15 cellular contexts compared by ENCODE assay signal in the genomic region with DNA sequence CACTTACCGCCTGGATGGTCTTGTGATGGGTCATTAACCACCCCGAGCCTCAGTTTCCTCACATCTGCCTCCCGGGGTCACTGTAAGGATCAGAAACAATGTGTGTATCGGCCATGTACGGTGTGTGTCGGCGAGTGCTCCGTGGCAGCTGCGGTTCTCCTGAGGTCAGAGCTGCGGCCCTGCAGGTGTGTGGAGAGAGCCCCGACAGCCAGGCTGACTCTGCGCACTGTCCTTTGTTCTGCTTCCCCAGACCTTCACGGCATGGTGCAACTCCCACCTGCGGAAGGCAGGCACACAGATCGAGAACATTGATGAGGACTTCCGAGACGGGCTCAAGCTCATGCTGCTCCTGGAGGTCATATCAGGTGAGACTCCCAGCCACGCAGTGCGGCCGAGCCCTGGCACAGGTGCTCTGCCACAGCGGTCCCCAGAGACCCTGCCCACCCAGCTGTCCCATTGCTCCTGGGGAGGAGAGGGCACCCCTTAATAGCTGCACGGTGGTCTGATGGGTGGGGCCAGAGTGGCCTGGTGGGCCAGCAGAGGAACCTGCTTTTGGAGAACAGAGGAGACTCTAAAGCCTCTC. TPM values are rescaled to one million over a fixed set of nuclear protein-coding genes. Genes with fewer than 3 reads are reported as not detected.
DNase-seq lines count a peak whose midpoint lies in the region; ATAC-seq and TF ChIP-seq lines count a peak whose summit lies in the region.
"Had no signal": no experiment of that assay in that cellular context is flagged by ENCODE, and none has a peak within 500 bp of the region (broad histone marks: within the 10 kb centered on the region; RNA-seq: fewer than 3 reads in every experiment).

No MANE protein-coding gene starts in this region.

- no peak for ATAC-seq in effector memory CD8-positive, alpha-beta T cell (replicated peaks)
- no peak for ATAC-seq in GM18868 (IDR thresholded peaks at IDR 0.05; ENCODE audit: unreplicated experiment)
- ATAC-seq: activated T-cell treated with anti-CD3 and anti-CD28 coated beads, Interleukin-2, amount 50 U/mL, for 72 hours; naive thymus-derived CD8-positive, alpha-beta T cell had no signal

- TF ChIP-seq EP300 in tibial nerve (IDR thresholded peaks at IDR 0.05), result no peak

- H3K27me3 ChIP-seq in dorsolateral prefrontal cortex (no peaks in the 10 kb centered on the region), muscle layer of duodenum (ENCODE audit: low read depth, low read length) (no peaks in the 10 kb centered on the region), tibial nerve (no peaks in the 10 kb centered on the region), WERI-Rb-1 (ENCODE audit: insufficient read depth, low read depth, severe bottlenecking) (no peaks in the 10 kb centered on the region)

- no peak for TF ChIP-seq POLR2A in tibial nerve (IDR thresholded peaks at IDR 0.05)

- 82 to 88% methylated on average over 19 to 20 of the region's 22 CpGs for WGBS in tibial nerve, 2 donors

- H3K27ac Mint-ChIP-seq in activated CD4-positive, alpha-beta T cell treated with anti-CD3 and anti-CD28 coated beads, Interleukin-2, amount 10 ng/mL, durations not matched to agents 7 days and 5 days, result peak overlapping the region; percentile 13
- H3K27ac Mint-ChIP-seq in effector memory CD8-positive, alpha-beta T cell, result peak overlapping the region in 1 of 2 donors; percentile 92
- H3K27ac Mint-ChIP-seq: naive thymus-derived CD8-positive, alpha-beta T cell had no signal

- H3K4me1 Mint-ChIP-seq in activated CD4-positive, alpha-beta T cell treated with anti-CD3 and anti-CD28 coated beads, Interleukin-2, amount 10 ng/mL, durations not matched to agents 7 days and 5 days, result peaks cover 25% of the 10 kb centered on the region
- H3K4me1 Mint-ChIP-seq in effector memory CD8-positive, alpha-beta T cell (ENCODE audit: low read depth in 2 of 2), result peaks cover 43 to 44% of the 10 kb centered on the region in 2 donors

- no peak for TF ChIP-seq CTCF in dorsolateral prefrontal cortex (IDR thresholded peaks at IDR 0.05 in 54 of 56, conservative IDR thresholded peaks at IDR 0.05 in 2 of 56; ENCODE audit: low read depth in 1 of 56, partially characterized antibody in 56 of 56)
- no peak for TF ChIP-seq CTCF in tibial nerve (IDR thresholded peaks at IDR 0.05)
- no peak for TF ChIP-seq CTCF in WERI-Rb-1 (IDR thresholded peaks at IDR 0.05; ENCODE audit: low read depth, low read length)

- H3K36me3 ChIP-seq in muscle layer of duodenum (ENCODE audit: control insufficient read depth in 1 of 2, insufficient read depth in 2 of 2, low read length in 2 of 2), result peaks cover 39 to 58% of the 10 kb centered on the region in 2 donors
- peaks cover 0 to 53% (median 13%) of the 10 kb centered on the region in 3 donors for H3K36me3 ChIP-seq in tibial nerve
- peaks cover 94% of the 10 kb centered on the region for H3K36me3 ChIP-seq in WERI-Rb-1

- no peak overlapping the region for H3K4me3 Mint-ChIP-seq in activated CD4-positive, alpha-beta T cell treated with anti-CD3 and anti-CD28 coated beads, Interleukin-2, amount 10 ng/mL, durations not matched to agents 7 days and 5 days
- H3K4me3 Mint-ChIP-seq in effector memory CD8-positive, alpha-beta T cell, result no peak overlapping the region
- H3K4me3 Mint-ChIP-seq: activated T-cell treated with anti-CD3 and anti-CD28 coated beads, Interleukin-2, amount 50 U/mL, for 72 hours; brain; naive thymus-derived CD8-positive, alpha-beta T cell had no signal

- intact Hi-C loops in dorsolateral prefrontal cortex (cut with DNase I), result no loop called here

- peaks cover 16% of the 10 kb centered on the region for H3K36me3 Mint-ChIP-seq in activated CD4-positive, alpha-beta T cell treated with anti-CD3 and anti-CD28 coated beads, Interleukin-2, amount 10 ng/mL, durations not matched to agents 7 days and 5 days (ENCODE audit: low read depth)
- peaks cover 41% of the 10 kb centered on the region for H3K36me3 Mint-ChIP-seq in effector memory CD8-positive, alpha-beta T cell (ENCODE audit: insufficient read depth)

- DNase-seq in activated CD4-positive, alpha-beta T cell treated with anti-CD3 and anti-CD28 coated beads, Interleukin-2, amount 10 ng/mL, durations not matched to agents 7 days and 5 days, result no peak
- no peak for DNase-seq in activated CD4-positive, alpha-beta T cell treated with anti-CD3 and anti-CD28 coated beads, Interleukin-2, amount 50 U/mL, for 48 hours
- DNase-seq in dorsolateral prefrontal cortex (no peak), tibial nerve (ENCODE audit: low spot score in 2 of 2) (no peak), WERI-Rb-1 (no peak)
- no peak for DNase-seq in effector memory CD8-positive, alpha-beta T cell
- DNase-seq: activated T-cell treated with anti-CD3 and anti-CD28 coated beads, Interleukin-2, amount 50 U/mL, for 72 hours; DMS 273 treated with DMSO at 0.1 percent for 48 hours; GOT3; naive thymus-derived CD8-positive, alpha-beta T cell; NCI-H446; stimulated activated naive CD4-positive, alpha-beta T cell had no signal

- CTCF ChIA-PET in activated CD4-positive, alpha-beta T cell treated with anti-CD3 and anti-CD28 coated beads, Interleukin-2, amount 10 ng/mL, durations not matched to agents 7 days and 5 days (lab: Charles Lee), result interaction anchor here (1.0 to 1.4 kb wide), 2 partner anchors 14 to 20 kb away, joined by 3 read pairs; no protein-coding TSS in a partner anchor

- H3K4me1 ChIP-seq in muscle layer of duodenum (ENCODE audit: control insufficient read depth in 1 of 2, insufficient read depth in 2 of 2, low read length in 2 of 2) (peaks cover 35 to 58% of the 10 kb centered on the region in 2 donors), tibial nerve (peaks cover 0 to 89% (median 65%) of the 10 kb centered on the region in 4 donors)

- H3K4me3 ChIP-seq in dorsolateral prefrontal cortex (no peak overlapping the region), muscle layer of duodenum (ENCODE audit: low read depth in 1 of 2, low read length in 2 of 2) (no peak overlapping the region), tibial nerve (no peak overlapping the region), WERI-Rb-1 (ENCODE audit: low read depth, low read length) (no peak overlapping the region)

- H3K27ac ChIP-seq in dorsolateral prefrontal cortex (peak overlapping the region in 54 of 59 donors; percentile 20 to 94 (median 78)), muscle layer of duodenum (ENCODE audit: low read length) (peak overlapping the region; percentile 74), tibial nerve (peak overlapping the region in 3 of 4 donors; percentile 71 to 92 (median 86)), WERI-Rb-1 (no peak overlapping the region)

- H3K9me3 ChIP-seq in muscle layer of duodenum (ENCODE audit: control insufficient read depth in 1 of 2, low read length in 2 of 2) (no peaks in the 10 kb centered on the region), tibial nerve (no peaks in the 10 kb centered on the region), WERI-Rb-1 (ENCODE audit: severe bottlenecking) (no peaks in the 10 kb centered on the region)

- H3K9me3 Mint-ChIP-seq in activated CD4-positive, alpha-beta T cell treated with anti-CD3 and anti-CD28 coated beads, Interleukin-2, amount 10 ng/mL, durations not matched to agents 7 days and 5 days, result no peaks in the 10 kb centered on the region
- no peaks in the 10 kb centered on the region for H3K9me3 Mint-ChIP-seq in effector memory CD8-positive, alpha-beta T cell
- H3K9me3 Mint-ChIP-seq: activated T-cell treated with anti-CD3 and anti-CD28 coated beads, Interleukin-2, amount 50 U/mL, for 72 hours; brain; naive thymus-derived CD8-positive, alpha-beta T cell had no signal

- no peaks in the 10 kb centered on the region for H3K27me3 Mint-ChIP-seq in activated CD4-positive, alpha-beta T cell treated with anti-CD3 and anti-CD28 coated beads, Interleukin-2, amount 10 ng/mL, durations not matched to agents 7 days and 5 days
- H3K27me3 Mint-ChIP-seq in effector memory CD8-positive, alpha-beta T cell, result no peaks in the 10 kb centered on the region
- H3K27me3 Mint-ChIP-seq: brain; naive thymus-derived CD8-positive, alpha-beta T cell had no signal

- POLR2A ChIA-PET in activated CD4-positive, alpha-beta T cell treated with anti-CD3 and anti-CD28 coated beads, Interleukin-2, amount 10 ng/mL, durations not matched to agents 7 days and 5 days (lab: Charles Lee), result no interaction called here

RNA-seq across cellular contexts. Expression of gene CAPN12, which starts 43.8 kb away (rescaled TPM):
- 1 to 10 TPM; 3.5 to 3.7 TPM for total RNA-seq in activated CD4-positive, alpha-beta T cell treated with anti-CD3 and anti-CD28 coated beads, Interleukin-2, amount 10 ng/mL, durations not matched to agents 7 days and 5 days
- total RNA-seq in dorsolateral prefrontal cortex (1 to 10 TPM in 55 of 120 experiments, under 1 TPM in 32, not detected in 33; 0.19 to 3.0 (median 1.2) TPM), tibial nerve (1 to 10 TPM; 3.5 to 5.7 (median 4.8) TPM)

RNA-seq across cellular contexts. Expression of gene ACTN4, which starts 53.0 kb away (rescaled TPM):
- 100 to 1,000 TPM; 337 to 354 TPM for total RNA-seq in activated CD4-positive, alpha-beta T cell treated with anti-CD3 and anti-CD28 coated beads, Interleukin-2, amount 10 ng/mL, durations not matched to agents 7 days and 5 days
- total RNA-seq in dorsolateral prefrontal cortex, result 100 to 1,000 TPM; 271 to 539 (median 377) TPM
- 100 to 1,000 TPM; 342 to 463 (median 382) TPM for total RNA-seq in tibial nerve
